Comparison of ENCODE assay signal across 25 cellular contexts in genomic region chr1:206477110-206477509, GRCh38.
"Had no signal": no experiment of that assay in that cellular context is flagged by ENCODE, and none has a peak within 500 bp of the region (broad histone marks: within the 10 kb centered on the region; RNA-seq: fewer than 3 reads in every experiment).

No MANE protein-coding gene starts in this region.

- DNase-seq: activated CD4-positive, alpha-beta T cell treated with anti-CD3 and anti-CD28 coated beads for 36 hours; activated CD4-positive, alpha-beta T cell treated with anti-CD3 and anti-CD28 coated beads, Interleukin-2, amount 50 U/mL, for 48 hours; activated CD4-positive, CD25-positive, alpha-beta regulatory T cell; activated CD8-positive, alpha-beta memory T cell treated with anti-CD3 and anti-CD28 coated beads, Interleukin-2, amount 50 U/mL, for 48 hours; activated effector memory CD4-positive, alpha-beta T cell treated with Interleukin-2 at 50 U/mL for 16 hours; activated naive CD4-positive, alpha-beta T cell treated with Interleukin-2 at 50 U/mL for 16 hours; activated T-cell treated with anti-CD3 and anti-CD28 coated beads, Interleukin-2, amount 50 U/mL, for 48 hours; dermis blood vessel endothelial cell; effector CD4-positive, alpha-beta T cell; esophagus squamous epithelium; foreskin melanocyte; heart right ventricle; left ventricle myocardium superior; nephron progenitor cell; nucleus accumbens; pancreas; sigmoid colon; stimulated activated CD4-positive, alpha-beta T cell treated with anti-CD3 and anti-CD28 coated beads, Interleukin-1b, Interleukin-23, amount 100 ng/mL, for 48 hours; stimulated activated naive CD4-positive, alpha-beta T cell; T-cell; transverse colon had no signal

- H3K27ac ChIP-seq: epithelial cell of prostate, heart right ventricle, pancreas, prostate gland, sigmoid colon, transverse colon had no signal

- H3K36me3 ChIP-seq: pancreas, prostate gland had no signal

- H3K27me3 ChIP-seq: esophagus squamous epithelium, heart right ventricle, pancreas, sigmoid colon, transverse colon had no signal

- H3K4me1 ChIP-seq: pancreas had no signal

- H3K4me3 Mint-ChIP-seq: activated CD4-positive, alpha-beta T cell treated with anti-CD3 and anti-CD28 coated beads for 36 hours; nephron progenitor cell; T-cell; T-helper 2 cell treated with Interferon-gamma antibody and Interleukin-4, amounts not matched to agents 5 μg/mL and 100 μg/mL, for 36 hours had no signal

- H3K9me3 ChIP-seq: esophagus squamous epithelium, heart right ventricle, pancreas, prostate gland, sigmoid colon, transverse colon had no signal

- H3K27ac Mint-ChIP-seq: activated CD4-positive, alpha-beta T cell treated with anti-CD3 and anti-CD28 coated beads for 36 hours; nephron progenitor cell; T-helper 2 cell treated with Interferon-gamma antibody and Interleukin-4, amounts not matched to agents 5 μg/mL and 100 μg/mL, for 36 hours had no signal

- H3K4me3 ChIP-seq: esophagus squamous epithelium, heart right ventricle, pancreas, prostate gland, sigmoid colon, smooth muscle cell, transverse colon had no signal

- ATAC-seq: activated CD4-positive, alpha-beta T cell treated with anti-CD3 and anti-CD28 coated beads for 36 hours; heart right ventricle; left ventricle myocardium superior; pancreas; T-cell had no signal

- H3K27me3 Mint-ChIP-seq: activated CD4-positive, alpha-beta T cell treated with anti-CD3 and anti-CD28 coated beads for 36 hours; T-cell had no signal

- H3K9me3 Mint-ChIP-seq: nephron progenitor cell; T-cell; T-helper 2 cell treated with Interferon-gamma antibody and Interleukin-4, amounts not matched to agents 5 μg/mL and 100 μg/mL, for 36 hours had no signal

- H3K4me2 ChIP-seq: smooth muscle cell had no signal
